In genomic region chr3:27730774-27731659, GRCh38 we compare ENCODE assay signal across 20 cellular contexts. TPM values are rescaled to one million over a fixed set of nuclear protein-coding genes. Genes with fewer than 3 reads are reported as not detected.
A peak's percentile ranks its signal among the peaks of the same experiment; 100 is the strongest.
DNase-seq lines count a peak whose midpoint lies in the region; ATAC-seq and TF ChIP-seq lines count a peak whose summit lies in the region.
"Had no signal": no experiment of that assay in that cellular context is flagged by ENCODE, and none has a peak within 500 bp of the region (broad histone marks: within the 10 kb centered on the region; RNA-seq: fewer than 3 reads in every experiment).

No MANE protein-coding gene starts in this region.

- H4K91ac ChIP-seq in neuronal stem cell (ENCODE audit: low read depth, low read length, poor library complexity), result no peak overlapping the region

- no peak overlapping the region for H3K4ac ChIP-seq in neuronal stem cell (ENCODE audit: low read length)

- H3K27me3 ChIP-seq in iPS-15b (ENCODE audit: control insufficient read depth, insufficient read depth, low read length) (peaks cover 95% of the 10 kb centered on the region), neuronal stem cell (ENCODE audit: control insufficient read depth in 3 of 3, insufficient read depth in 3 of 3, low read depth in 1 of 3, low read length in 3 of 3) (peaks cover 23 to 81% (median 63%) of the 10 kb centered on the region in 3 experiments), thyroid gland (peaks cover 35% of the 10 kb centered on the region)

- POLR2A ChIA-PET in activated CD4-positive, alpha-beta T cell treated with anti-CD3 and anti-CD28 coated beads, Interleukin-2, amount 10 ng/mL, durations not matched to agents 7 days and 5 days (lab: Charles Lee), result no interaction called here

- no peak for DNase-seq in activated CD4-positive, alpha-beta T cell treated with anti-CD3 and anti-CD28 coated beads, Interleukin-2, amount 10 ng/mL, durations not matched to agents 7 days and 5 days
- no peak for DNase-seq in activated CD4-positive, alpha-beta T cell treated with anti-CD3 and anti-CD28 coated beads, Interleukin-2, amount 50 U/mL, for 4 hours
- no peak for DNase-seq in neuronal stem cell (ENCODE audit: low spot score)
- no peak for DNase-seq in SIG-M5 treated with dmso at 0.1 percent for 504 hours (lab: John Stamatoyannopoulos, UW; ENCODE audit: unreplicated experiment)
- DNase-seq in posterior cingulate gyrus, result no peak
- DNase-seq in thyroid gland, result no peak
- DNase-seq: activated CD4-positive, CD25-positive, alpha-beta regulatory T cell treated with anti-CD3 and anti-CD28 coated beads, Interleukin-2, amount 50 U/mL, for 72 hours; activated naive CD4-positive, alpha-beta T cell treated with anti-CD3 and anti-CD28 coated beads, Interleukin-2, amount 50 U/mL, for 16 hours; NCI-H1417; SIG-M5; T1000; upper lobe of left lung had no signal

- peaks cover 67% of the 10 kb centered on the region for H3K27me3 Mint-ChIP-seq in activated CD4-positive, alpha-beta T cell treated with anti-CD3 and anti-CD28 coated beads, Interleukin-2, amount 10 ng/mL, durations not matched to agents 7 days and 5 days
- H3K27me3 Mint-ChIP-seq in activated T-helper 17 cell treated with anti-CD3 and anti-CD28 coated beads, Interleukin-2, amount 50 U/mL, for 72 hours, result peaks cover 64% of the 10 kb centered on the region

- intact Hi-C loops in posterior cingulate gyrus (cut with DNase I) (no loop called here), thyroid gland (cut with DNase I) (no loop called here)

- H3K4me2 ChIP-seq in neuronal stem cell (ENCODE audit: insufficient read depth, low read length, poor library complexity, severe bottlenecking), result no peak overlapping the region

- peak overlapping the region; percentile 44 for H3K4me3 ChIP-seq in iPS-15b (ENCODE audit: low read depth, low read length)
- H3K4me3 ChIP-seq in neuronal stem cell (ENCODE audit: low read length in 2 of 2), result no peak overlapping the region
- H3K4me3 ChIP-seq in thyroid gland (replicated peaks in 1 of 3), result no peak overlapping the region

- H2AFZ ChIP-seq in neuronal stem cell (ENCODE audit: low read length), result no peak overlapping the region

- no peak for TF ChIP-seq CTCF in thyroid gland (IDR thresholded peaks at IDR 0.05)

- WGBS in neuronal stem cell (ENCODE audit: extremely low coverage in 2 of 2, insufficient read length in 2 of 2, insufficient replicate concordance in 1 of 2), 2 donors, result no CpG with 5 or more reads among the region's 31 CpGs
- 5 to 6% methylated on average over 27 to 30 of the region's 31 CpGs for WGBS in thyroid gland, 2 donors

- H3K4me1 ChIP-seq in iPS-15b (ENCODE audit: control insufficient read depth, insufficient read depth, low read length), result peaks cover 19% of the 10 kb centered on the region
- peaks cover 0 to 11% of the 10 kb centered on the region in 2 donors for H3K4me1 ChIP-seq in neuronal stem cell (ENCODE audit: control insufficient read depth in 2 of 2, insufficient read depth in 1 of 2, low read depth in 1 of 2, low read length in 2 of 2)
- H3K4me1 ChIP-seq in thyroid gland, result peaks cover 0 to 21% of the 10 kb centered on the region in 2 donors

- H3K4me1 Mint-ChIP-seq in activated CD4-positive, alpha-beta T cell treated with anti-CD3 and anti-CD28 coated beads, Interleukin-2, amount 10 ng/mL, durations not matched to agents 7 days and 5 days, result peaks cover 28% of the 10 kb centered on the region
- peaks cover 25% of the 10 kb centered on the region for H3K4me1 Mint-ChIP-seq in activated T-helper 17 cell treated with anti-CD3 and anti-CD28 coated beads, Interleukin-2, amount 50 U/mL, for 72 hours

- H3K36me3 Mint-ChIP-seq in activated CD4-positive, alpha-beta T cell treated with anti-CD3 and anti-CD28 coated beads, Interleukin-2, amount 10 ng/mL, durations not matched to agents 7 days and 5 days (ENCODE audit: low read depth), result no peaks in the 10 kb centered on the region
- H3K36me3 Mint-ChIP-seq in activated T-helper 17 cell treated with anti-CD3 and anti-CD28 coated beads, Interleukin-2, amount 50 U/mL, for 72 hours (ENCODE audit: low read depth), result peaks cover 7% of the 10 kb centered on the region
- H3K36me3 Mint-ChIP-seq: stimulated activated memory B cell treated with anti-CD40 and anti-IgM and Interleukin-4, amounts not matched to agents 10 μg/mL and 1 μg/mL and 100 μg/mL, for 72 hours had no signal

- no peak for ATAC-seq in activated T-helper 17 cell treated with anti-CD3 and anti-CD28 coated beads, Interleukin-2, amount 50 U/mL, for 72 hours (replicated peaks)
- ATAC-seq: esophagus mucosa; stimulated activated memory B cell treated with anti-CD40 and anti-IgM and Interleukin-4, amounts not matched to agents 10 μg/mL and 1 μg/mL and 100 μg/mL, for 72 hours had no signal

- no peak for TF ChIP-seq POLR2A in thyroid gland (IDR thresholded peaks at IDR 0.05)

- CTCF ChIA-PET in activated CD4-positive, alpha-beta T cell treated with anti-CD3 and anti-CD28 coated beads, Interleukin-2, amount 10 ng/mL, durations not matched to agents 7 days and 5 days (lab: Charles Lee), result interaction anchor here (2.3 kb wide), 1 partner anchor 9 kb away, joined by 16 read pairs; the partner anchor contains the start of gene EOMES

- H2BK120ac ChIP-seq in neuronal stem cell (ENCODE audit: low read depth, low read length), result no peak overlapping the region

- H3K18ac ChIP-seq in neuronal stem cell (ENCODE audit: low read length), result peak overlapping the region; percentile 8

- peak overlapping the region; percentile 10 for H3K27ac Mint-ChIP-seq in activated CD4-positive, alpha-beta T cell treated with anti-CD3 and anti-CD28 coated beads, Interleukin-2, amount 10 ng/mL, durations not matched to agents 7 days and 5 days
- H3K27ac Mint-ChIP-seq in activated T-helper 17 cell treated with anti-CD3 and anti-CD28 coated beads, Interleukin-2, amount 50 U/mL, for 72 hours, result no peak overlapping the region
- H3K27ac Mint-ChIP-seq: stimulated activated memory B cell treated with anti-CD40 and anti-IgM and Interleukin-4, amounts not matched to agents 10 μg/mL and 1 μg/mL and 100 μg/mL, for 72 hours had no signal

- no peak overlapping the region for H3K14ac ChIP-seq in neuronal stem cell (ENCODE audit: low read length)

- no peak overlapping the region for H2AK5ac ChIP-seq in neuronal stem cell (ENCODE audit: low read depth, low read length)

- H3K9me3 Mint-ChIP-seq in activated CD4-positive, alpha-beta T cell treated with anti-CD3 and anti-CD28 coated beads, Interleukin-2, amount 10 ng/mL, durations not matched to agents 7 days and 5 days, result no peaks in the 10 kb centered on the region
- no peaks in the 10 kb centered on the region for H3K9me3 Mint-ChIP-seq in activated T-helper 17 cell treated with anti-CD3 and anti-CD28 coated beads, Interleukin-2, amount 50 U/mL, for 72 hours
- H3K9me3 Mint-ChIP-seq: stimulated activated memory B cell treated with anti-CD40 and anti-IgM and Interleukin-4, amounts not matched to agents 10 μg/mL and 1 μg/mL and 100 μg/mL, for 72 hours had no signal

- H3K9ac ChIP-seq in iPS-15b (ENCODE audit: low read depth, low read length) (no peak overlapping the region), neuronal stem cell (ENCODE audit: low read depth, low read length, poor library complexity) (no peak overlapping the region)

- no peaks in the 10 kb centered on the region for H3K36me3 ChIP-seq in iPS-15b (ENCODE audit: control insufficient read depth, insufficient read depth, low read length)
- H3K36me3 ChIP-seq in neuronal stem cell (replicated peaks in 1 of 2; ENCODE audit: control insufficient read depth in 2 of 2, insufficient read depth in 2 of 2, low read length in 2 of 2), result no peaks in the 10 kb centered on the region
- no peaks in the 10 kb centered on the region for H3K36me3 ChIP-seq in thyroid gland
- H3K36me3 ChIP-seq: right atrium auricular region, upper lobe of left lung had no signal

- H4K8ac ChIP-seq in neuronal stem cell (ENCODE audit: low read depth, low read length), result no peak overlapping the region

- no peak overlapping the region for H2BK5ac ChIP-seq in neuronal stem cell (ENCODE audit: low read length)

- H2BK12ac ChIP-seq in neuronal stem cell (ENCODE audit: low read length), result no peak overlapping the region

- no peak overlapping the region for H3K27ac ChIP-seq in neuronal stem cell (replicated peaks; ENCODE audit: low read length)
- no peak overlapping the region for H3K27ac ChIP-seq in thyroid gland
- H3K27ac ChIP-seq: right atrium auricular region, upper lobe of left lung had no signal

- no peak overlapping the region for H2BK15ac ChIP-seq in neuronal stem cell (ENCODE audit: low read length)

- no peaks in the 10 kb centered on the region for H3K9me3 ChIP-seq in iPS-15b (ENCODE audit: control insufficient read depth, insufficient read depth, low read length)
- peaks cover 0 to 3% of the 10 kb centered on the region in 2 donors for H3K9me3 ChIP-seq in neuronal stem cell (replicated peaks in 1 of 2; ENCODE audit: control insufficient read depth in 2 of 2, insufficient read depth in 1 of 2, low read depth in 1 of 2, low read length in 2 of 2)
- H3K9me3 ChIP-seq in thyroid gland, result no peaks in the 10 kb centered on the region
- H3K9me3 ChIP-seq: right atrium auricular region, upper lobe of left lung had no signal

- no peak overlapping the region for H3K4me3 Mint-ChIP-seq in activated CD4-positive, alpha-beta T cell treated with anti-CD3 and anti-CD28 coated beads, Interleukin-2, amount 10 ng/mL, durations not matched to agents 7 days and 5 days
- H3K4me3 Mint-ChIP-seq in activated T-helper 17 cell treated with anti-CD3 and anti-CD28 coated beads, Interleukin-2, amount 50 U/mL, for 72 hours, result peak overlapping the region; percentile 60
- H3K4me3 Mint-ChIP-seq: stimulated activated memory B cell treated with anti-CD40 and anti-IgM and Interleukin-4, amounts not matched to agents 10 μg/mL and 1 μg/mL and 100 μg/mL, for 72 hours had no signal

- no peak overlapping the region for H3K23ac ChIP-seq in neuronal stem cell (ENCODE audit: low read depth, low read length, poor library complexity)

- no peaks in the 10 kb centered on the region for H3K79me1 ChIP-seq in neuronal stem cell (ENCODE audit: low read depth, low read length)

RNA-seq across cellular contexts. Expression of gene EOMES, which starts 8.9 kb away (rescaled TPM):
- total RNA-seq in activated CD4-positive, alpha-beta T cell treated with anti-CD3 and anti-CD28 coated beads, Interleukin-2, amount 10 ng/mL, durations not matched to agents 7 days and 5 days, result under 1 TPM; 0.50 to 0.52 TPM
- total RNA-seq in activated T-helper 17 cell treated with anti-CD3 and anti-CD28 coated beads, Interleukin-2, amount 50 U/mL, for 72 hours, result under 1 TPM; 0.11 to 0.32 TPM
- 0.06 TPM for polyA plus RNA-seq in neuronal stem cell (2013, experiment 1 of 2)
- 0.07 TPM for polyA plus RNA-seq in neuronal stem cell (2013, experiment 2 of 2)
- under 1 TPM in 1 of 4 donors, not detected in 3; 0.40 TPM for total RNA-seq in thyroid gland
- total RNA-seq: A673, glomerular endothelial cell, lung microvascular endothelial cell had no signal
